Comparison of ENCODE assay signal across 1 cellular context in the genomic region with DNA sequence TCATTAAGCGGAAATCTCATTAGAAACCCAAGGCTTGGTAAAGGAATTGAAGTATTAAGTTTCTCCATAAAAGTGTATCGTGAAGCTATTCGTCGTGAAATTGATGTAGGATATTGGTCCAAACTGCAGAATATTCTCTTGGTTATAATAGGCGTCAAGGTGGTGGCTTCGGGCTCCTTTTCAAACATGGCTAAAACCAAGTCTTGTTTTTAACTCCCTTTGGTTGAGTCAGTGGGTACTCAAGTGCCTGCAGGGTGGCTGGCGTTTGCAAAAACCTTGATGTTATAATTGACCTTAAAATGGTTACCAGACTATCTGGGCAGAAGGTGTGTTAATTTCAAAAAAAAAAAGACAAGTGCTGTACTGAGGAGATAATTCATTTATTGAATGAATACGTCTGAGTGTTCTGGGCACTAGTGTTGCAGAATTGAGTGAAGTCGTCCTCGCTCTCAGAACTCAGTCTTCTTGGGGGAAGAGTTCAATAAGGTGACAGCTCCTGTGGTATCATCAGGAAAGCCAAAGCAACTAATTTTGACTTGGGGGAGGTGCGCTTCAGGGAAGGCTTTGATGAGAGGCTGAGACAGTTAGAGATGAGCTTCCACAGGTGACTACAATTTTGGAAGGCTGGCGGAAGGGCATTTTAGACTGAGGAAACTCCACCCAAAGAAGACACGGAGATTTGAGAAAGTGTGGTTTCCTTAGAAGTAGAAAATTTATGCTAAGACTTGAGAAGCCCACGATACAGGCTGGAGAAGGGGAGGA.
TF ChIP-seq lines count a peak whose summit lies in the region.

No MANE protein-coding gene starts in this region.

TF ChIP-seq in WTC11, 78 proteins besides CTCF, POLR2A, EP300 and RAD21 (continued from another document):
- TF ChIP-seq, protein P1, sequence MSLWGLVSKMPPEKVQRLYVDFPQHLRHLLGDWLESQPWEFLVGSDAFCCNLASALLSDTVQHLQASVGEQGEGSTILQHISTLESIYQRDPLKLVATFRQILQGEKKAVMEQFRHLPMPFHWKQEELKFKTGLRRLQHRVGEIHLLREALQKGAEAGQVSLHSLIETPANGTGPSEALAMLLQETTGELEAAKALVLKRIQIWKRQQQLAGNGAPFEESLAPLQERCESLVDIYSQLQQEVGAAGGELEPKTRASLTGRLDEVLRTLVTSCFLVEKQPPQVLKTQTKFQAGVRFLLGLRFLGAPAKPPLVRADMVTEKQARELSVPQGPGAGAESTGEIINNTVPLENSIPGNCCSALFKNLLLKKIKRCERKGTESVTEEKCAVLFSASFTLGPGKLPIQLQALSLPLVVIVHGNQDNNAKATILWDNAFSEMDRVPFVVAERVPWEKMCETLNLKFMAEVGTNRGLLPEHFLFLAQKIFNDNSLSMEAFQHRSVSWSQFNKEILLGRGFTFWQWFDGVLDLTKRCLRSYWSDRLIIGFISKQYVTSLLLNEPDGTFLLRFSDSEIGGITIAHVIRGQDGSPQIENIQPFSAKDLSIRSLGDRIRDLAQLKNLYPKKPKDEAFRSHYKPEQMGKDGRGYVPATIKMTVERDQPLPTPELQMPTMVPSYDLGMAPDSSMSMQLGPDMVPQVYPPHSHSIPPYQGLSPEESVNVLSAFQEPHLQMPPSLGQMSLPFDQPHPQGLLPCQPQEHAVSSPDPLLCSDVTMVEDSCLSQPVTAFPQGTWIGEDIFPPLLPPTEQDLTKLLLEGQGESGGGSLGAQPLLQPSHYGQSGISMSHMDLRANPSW (CRISPR knock-in tag; conservative IDR thresholded peaks at IDR 0.05; ENCODE audit: low read depth), result no peak
- no peak for TF ChIP-seq ATF6 (CRISPR knock-in tag; IDR thresholded peaks at IDR 0.05)
